Comparison of ENCODE assay signal across 1 cellular context in genomic region chr3:134477938-134478337, GRCh38.
TF ChIP-seq lines count a peak whose summit lies in the region.

No MANE protein-coding gene starts in this region.

TF ChIP-seq in IMR-90, 13 proteins besides CTCF, POLR2A, EP300 and RAD21:
- TF ChIP-seq MXI1 (IDR thresholded peaks at IDR 0.05; ENCODE audit: borderline replicate concordance, low read depth, low read length) (no peak), BHLHE40 (IDR thresholded peaks at IDR 0.05; ENCODE audit: low read depth, low read length) (no peak), CEBPB (IDR thresholded peaks at IDR 0.05; ENCODE audit: low read depth, low read length) (no peak), MAFK (IDR thresholded peaks at IDR 0.05; ENCODE audit: low read depth, low read length) (no peak), RCOR1 (IDR thresholded peaks at IDR 0.05; ENCODE audit: insufficient replicate concordance, low read length) (no peak), ELK1 (IDR thresholded peaks at IDR 0.05; ENCODE audit: borderline replicate concordance, low read depth, low read length) (no peak), FOS (IDR thresholded peaks at IDR 0.05; ENCODE audit: low read depth, low read length) (no peak), CHD1 (IDR thresholded peaks at IDR 0.05; ENCODE audit: low read depth, low read length) (no peak), NFE2L2 (IDR thresholded peaks at IDR 0.05; ENCODE audit: low read depth, low read length) (no peak), SMC3 (IDR thresholded peaks at IDR 0.05; ENCODE audit: low read depth, low read length) (no peak), RFX5 (IDR thresholded peaks at IDR 0.05; ENCODE audit: low read depth, low read length) (no peak), MAZ (IDR thresholded peaks at IDR 0.05; ENCODE audit: borderline replicate concordance, low read depth, low read length) (no peak), USF2 (IDR thresholded peaks at IDR 0.05; ENCODE audit: low read depth, low read length) (no peak)
